8 cellular contexts compared by ENCODE assay signal in the genomic region with DNA sequence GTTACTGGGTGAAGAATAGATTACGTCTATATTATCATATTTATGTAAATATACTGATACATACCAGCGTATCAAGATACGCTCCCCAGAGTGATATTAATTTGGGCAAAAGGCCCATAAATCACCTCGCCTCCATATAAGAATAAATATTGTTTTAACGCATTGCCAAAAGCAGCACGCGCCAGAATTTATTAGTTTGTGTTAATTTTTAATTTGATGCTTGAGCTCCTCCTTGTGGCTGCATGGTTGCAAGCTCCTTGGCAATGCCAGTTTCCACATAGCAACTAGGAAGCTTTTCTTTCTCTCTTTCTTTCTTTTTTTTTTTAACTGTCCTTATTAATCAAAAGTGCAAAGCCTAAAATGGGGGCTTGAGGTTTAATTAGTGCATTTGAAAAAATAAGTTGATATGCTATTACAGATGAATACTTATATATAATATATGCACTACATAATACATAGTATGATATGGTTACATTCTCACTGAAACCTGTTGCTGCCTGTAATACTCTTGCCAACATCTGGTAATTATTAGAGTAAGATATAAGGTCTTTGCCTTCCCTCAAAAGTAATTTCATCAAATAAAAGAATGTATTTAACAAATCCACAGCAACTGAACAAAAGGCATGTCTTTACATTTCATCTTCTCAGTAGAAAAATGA.
DNase-seq lines count a peak whose midpoint lies in the region; ATAC-seq and TF ChIP-seq lines count a peak whose summit lies in the region.

No MANE protein-coding gene starts in this region.

- H3K4me2 ChIP-seq in hepatocyte = peak overlapping the region; percentile 65

- ATAC-seq in GM21526 (IDR thresholded peaks at IDR 0.05; ENCODE audit: low FRiP score, unreplicated experiment) (peak; percentile 67), GM19023 (IDR thresholded peaks at IDR 0.05; ENCODE audit: unreplicated experiment) (no peak)

- no peaks in the 10 kb centered on the region for H3K79me2 ChIP-seq in hepatocyte

- peak; percentile 48 for TF ChIP-seq CTCF in NB4 (IDR thresholded peaks at IDR 0.05; ENCODE audit: low read depth, low read length)
- peak; percentile 91 for TF ChIP-seq CTCF in hepatocyte (IDR thresholded peaks at IDR 0.05; ENCODE audit: poor library complexity)

- no peak for TF ChIP-seq POLR2A in NB4 (IDR thresholded peaks at IDR 0.05; ENCODE audit: extremely low read depth, insufficient read length)

- WGBS in hepatocyte (ENCODE audit: low lambda C conversion rate, missing lambda C conversion rate) = 13% methylated on average over 7 of the region's 7 CpGs

- H3K27ac ChIP-seq in hepatocyte = no peak overlapping the region

- no peaks in the 10 kb centered on the region for H4K20me1 ChIP-seq in hepatocyte (ENCODE audit: insufficient read depth, poor library complexity, severe bottlenecking)

- no peaks in the 10 kb centered on the region for H3K9me2 ChIP-seq in hepatocyte (replicated peaks; ENCODE audit: insufficient read depth)

- H3K27me3 ChIP-seq in hepatocyte = no peaks in the 10 kb centered on the region

- no peak overlapping the region for H2AFZ ChIP-seq in hepatocyte

- peak; percentile 71 for DNase-seq in DMS 273 (lab: John Stamatoyannopoulos, UW; ENCODE audit: unreplicated experiment)
- DNase-seq in DMS 273 treated with DMSO at 0.1 percent for 48 hours (lab: John Stamatoyannopoulos, UW) = no peak
- peak; percentile 37 for DNase-seq in NB4 (ENCODE audit: low read depth)
- peak; percentile 48 for DNase-seq in amniotic stem cell (lab: John Stamatoyannopoulos, UW)
- DNase-seq in hepatocyte (ENCODE audit: low spot score) = peak; percentile 72
- peak; percentile 18 for DNase-seq in stromal cell of bone marrow (ENCODE audit: low read depth)

- no peak overlapping the region for H3K4me3 ChIP-seq in NB4 (ENCODE audit: low read depth, low read length)
- no peak overlapping the region for H3K4me3 ChIP-seq in hepatocyte

- no peaks in the 10 kb centered on the region for H3K36me3 ChIP-seq in hepatocyte (replicated peaks; ENCODE audit: insufficient read depth, low read depth)

- H3K4me1 ChIP-seq in hepatocyte (ENCODE audit: insufficient read depth) = no peaks in the 10 kb centered on the region

- H3K9me3 ChIP-seq in hepatocyte (ENCODE audit: low read depth) = no peaks in the 10 kb centered on the region
